In genomic region chr6:31272856-31273626, GRCh38 we compare ENCODE assay signal across 9 cellular contexts. TPM values are rescaled to one million over a fixed set of nuclear protein-coding genes. Genes with fewer than 3 reads are reported as not detected.
DNase-seq lines count a peak whose midpoint lies in the region; ATAC-seq and TF ChIP-seq lines count a peak whose summit lies in the region.
"Had no signal": no experiment of that assay in that cellular context is flagged by ENCODE, and none has a peak within 500 bp of the region (broad histone marks: within the 10 kb centered on the region; RNA-seq: fewer than 3 reads in every experiment).

No MANE protein-coding gene starts in this region.

- H2BK12ac ChIP-seq in trophoblast cell (ENCODE audit: low read length): no peak overlapping the region

- H3K4ac ChIP-seq in trophoblast cell (ENCODE audit: low read depth, low read length): no peak overlapping the region

- peak overlapping the region; percentile 100 for H3K27ac Mint-ChIP-seq in activated CD8-positive, alpha-beta T cell treated with anti-CD3 and anti-CD28 coated beads, Interleukin-2, amount 10 ng/mL, durations not matched to agents 7 days and 5 days
- H3K27ac Mint-ChIP-seq in stimulated activated naive B cell treated with anti-CD40 and anti-IgM and Interleukin-4, amounts not matched to agents 10 μg/mL and 1 μg/mL and 100 μg/mL, for 72 hours: peak overlapping the region; percentile 100

- H3K9ac ChIP-seq in HCT116 (ENCODE audit: low read length): no peak overlapping the region
- no peak overlapping the region for H3K9ac ChIP-seq in iPS-18a (ENCODE audit: low read length)
- no peak overlapping the region for H3K9ac ChIP-seq in trophoblast cell (ENCODE audit: low read length)

- no peaks in the 10 kb centered on the region for H3K9me3 Mint-ChIP-seq in activated CD8-positive, alpha-beta T cell treated with anti-CD3 and anti-CD28 coated beads, Interleukin-2, amount 10 ng/mL, durations not matched to agents 7 days and 5 days (ENCODE audit: insufficient read depth)
- no peaks in the 10 kb centered on the region for H3K9me3 Mint-ChIP-seq in stimulated activated naive B cell treated with anti-CD40 and anti-IgM and Interleukin-4, amounts not matched to agents 10 μg/mL and 1 μg/mL and 100 μg/mL, for 72 hours

- no peak for TF ChIP-seq RAD21 in HCT116 (IDR thresholded peaks at IDR 0.05; ENCODE audit: low read depth)

- H3K79me2 ChIP-seq in HCT116 (ENCODE audit: insufficient read depth, low read length): peaks cover 8% of the 10 kb centered on the region; the same call in 1 of the 2 replicates
- H3K79me2 ChIP-seq in trophoblast cell (ENCODE audit: control insufficient read depth, insufficient read depth, low read length, poor library complexity): peaks cover 5% of the 10 kb centered on the region

- no peak overlapping the region for H3K27ac ChIP-seq in HCT116 (ENCODE audit: low read depth, low read length)
- no peak overlapping the region for H3K27ac ChIP-seq in iPS-18a (ENCODE audit: low read length)
- H3K27ac ChIP-seq in trophoblast cell (ENCODE audit: low read depth, low read length): no peak overlapping the region

- peaks cover 4% of the 10 kb centered on the region for H3K79me1 ChIP-seq in trophoblast cell (ENCODE audit: low read length)

- CTCF ChIA-PET in HCT116 (lab: Charles Lee): interaction anchor here (1.3 kb wide), 1 partner anchor 94 kb away, joined by 4 read pairs; no protein-coding TSS in a partner anchor
- CTCF ChIA-PET in activated CD8-positive, alpha-beta T cell treated with anti-CD3 and anti-CD28 coated beads, Interleukin-2, amount 10 ng/mL, durations not matched to agents 7 days and 5 days (lab: Charles Lee): interaction anchor here (0.8 to 2.1 kb wide), 10 partner anchors 13 to 129 kb away, joined by 3 to 12 read pairs (median 4); no protein-coding TSS in a partner anchor

- peak overlapping the region in 1 of 2 experiments; percentile 73; a peak in 1 of 4 replicates for H3K4me3 ChIP-seq in HCT116 (replicated peaks in 1 of 2; ENCODE audit: low read depth in 1 of 2, low read length in 2 of 2)
- peak overlapping the region; percentile 65 for H3K4me3 ChIP-seq in iPS-18a (ENCODE audit: low read length)
- H3K4me3 ChIP-seq in trophoblast cell (ENCODE audit: low read depth, low read length): no peak overlapping the region

- peaks cover 9 to 20% of the 10 kb centered on the region in 2 experiments for H3K36me3 ChIP-seq in HCT116 (ENCODE audit: control insufficient read depth in 1 of 2, insufficient read depth in 2 of 2, low read length in 2 of 2)
- H3K36me3 ChIP-seq in iPS-18a (ENCODE audit: control insufficient read depth, low read depth, low read length): no peaks in the 10 kb centered on the region
- peaks cover 12 to 14% of the 10 kb centered on the region in 2 experiments for H3K36me3 ChIP-seq in trophoblast cell (ENCODE audit: control insufficient read depth in 1 of 2, insufficient read depth in 2 of 2, low read length in 2 of 2)

- H3K9me3 ChIP-seq in HCT116 (ENCODE audit: control insufficient read depth in 1 of 2, insufficient read depth in 1 of 2, low read depth in 1 of 2, low read length in 2 of 2) (no peaks in the 10 kb centered on the region), iPS-18a (ENCODE audit: control insufficient read depth, low read depth, low read length) (no peaks in the 10 kb centered on the region), trophoblast cell (ENCODE audit: insufficient read depth, low read depth, low read length) (no peaks in the 10 kb centered on the region)

- H2BK120ac ChIP-seq in trophoblast cell (ENCODE audit: insufficient read depth, low read length, poor library complexity): no peak overlapping the region

- RAD21 ChIA-PET in HCT116 (lab: Charles Lee; ENCODE audit: low non-redundant PET in 1 of 2, low total read pairs in 2 of 2, uncharacterized antibody in 2 of 2, unreplicated experiment in 2 of 2): no interaction called here

- H3K18ac ChIP-seq in trophoblast cell (ENCODE audit: low read length): no peak overlapping the region

- H4K8ac ChIP-seq in trophoblast cell (ENCODE audit: low read depth, low read length): no peak overlapping the region

- no peak overlapping the region for H3K23ac ChIP-seq in trophoblast cell (ENCODE audit: low read length)

- no peak overlapping the region for H2AFZ ChIP-seq in HCT116 (ENCODE audit: low read depth, low read length, poor library complexity, severe bottlenecking)
- no peak overlapping the region for H2AFZ ChIP-seq in trophoblast cell (ENCODE audit: insufficient read depth, low read length, poor library complexity)

- H3K27me3 Mint-ChIP-seq in activated CD8-positive, alpha-beta T cell treated with anti-CD3 and anti-CD28 coated beads, Interleukin-2, amount 10 ng/mL, durations not matched to agents 7 days and 5 days (ENCODE audit: low read depth): peaks cover 18% of the 10 kb centered on the region
- no peaks in the 10 kb centered on the region for H3K27me3 Mint-ChIP-seq in stimulated activated naive B cell treated with anti-CD40 and anti-IgM and Interleukin-4, amounts not matched to agents 10 μg/mL and 1 μg/mL and 100 μg/mL, for 72 hours

- no peak for DNase-seq in HCT116 (ENCODE audit: low read depth, low spot score)
- peak; percentile 49 for DNase-seq in activated CD8-positive, alpha-beta T cell treated with anti-CD3 and anti-CD28 coated beads, Interleukin-2, amount 10 ng/mL, durations not matched to agents 7 days and 5 days
- DNase-seq in stimulated activated naive B cell treated with anti-CD40 and anti-IgM and Interleukin-4, amounts not matched to agents 10 μg/mL and 1 μg/mL and 100 μg/mL, for 72 hours: no peak
- DNase-seq in trophoblast cell: no peak
- DNase-seq: NCI-H446 had no signal

- H3K36me3 Mint-ChIP-seq in activated CD8-positive, alpha-beta T cell treated with anti-CD3 and anti-CD28 coated beads, Interleukin-2, amount 10 ng/mL, durations not matched to agents 7 days and 5 days (ENCODE audit: low read depth): peaks cover 34% of the 10 kb centered on the region
- H3K36me3 Mint-ChIP-seq in stimulated activated naive B cell treated with anti-CD40 and anti-IgM and Interleukin-4, amounts not matched to agents 10 μg/mL and 1 μg/mL and 100 μg/mL, for 72 hours: peaks cover 34 to 36% of the 10 kb centered on the region in 2 donors

- H3K14ac ChIP-seq in trophoblast cell (ENCODE audit: low read length): no peak overlapping the region

- POLR2A ChIA-PET in HCT116 (lab: Charles Lee): interaction anchor here (0.8 to 1.6 kb wide), 3 partner anchors 27 to 76 kb away, joined by 3 to 4 read pairs (median 4); no protein-coding TSS in a partner anchor
- POLR2A ChIA-PET in activated CD8-positive, alpha-beta T cell treated with anti-CD3 and anti-CD28 coated beads, Interleukin-2, amount 10 ng/mL, durations not matched to agents 7 days and 5 days (lab: Charles Lee): interaction anchor here (0.6 to 2.4 kb wide), 15 partner anchors 13 to 678 kb away, joined by 3 to 29 read pairs (median 4); partner anchors contain the start of genes HLA-B and MICA

- no peaks in the 10 kb centered on the region for H4K20me1 ChIP-seq in HCT116 (ENCODE audit: insufficient read depth)

- H3K4me2 ChIP-seq in HCT116 (ENCODE audit: low read length) (peak overlapping the region; percentile 97), trophoblast cell (ENCODE audit: low read length) (no peak overlapping the region)

- H3K4me1 ChIP-seq in HCT116 (ENCODE audit: control insufficient read depth in 1 of 2, insufficient read depth in 2 of 2, low read length in 2 of 2) (peaks cover 6 to 15% of the 10 kb centered on the region in 2 experiments; a peak in 2 of 4 replicates), iPS-18a (ENCODE audit: control insufficient read depth, low read depth, low read length) (peaks cover 7% of the 10 kb centered on the region), trophoblast cell (ENCODE audit: control insufficient read depth in 1 of 2, insufficient read depth in 2 of 2, low read length in 2 of 2) (peaks cover 6 to 7% of the 10 kb centered on the region in 2 experiments)

- no peak for TF ChIP-seq POLR2A in HCT116 (IDR thresholded peaks at IDR 0.05; ENCODE audit: borderline replicate concordance, extremely low read depth, insufficient read depth, insufficient read length)

- BruUV-seq in HCT116 (replicated peaks; lab: Mats Ljungman, UMichigan): no TSS peak

- H4K12ac ChIP-seq in trophoblast cell (ENCODE audit: low read depth, low read length): no peak overlapping the region

- H2BK5ac ChIP-seq in trophoblast cell (ENCODE audit: low read depth, low read length, poor library complexity): no peak overlapping the region

- intact Hi-C loops in HCT116 (cut with micrococcal nuclease): loop anchor here (5.0 kb wide), 1 partner anchor 94 kb away; no protein-coding TSS in a partner anchor

- no peaks in the 10 kb centered on the region for H3K9me2 ChIP-seq in HCT116 (ENCODE audit: insufficient read depth)

- WGBS in trophoblast cell (ENCODE audit: extremely low coverage, insufficient coverage, insufficient read length): no CpG with 5 or more reads among the region's 10 CpGs

- H3K4me3 Mint-ChIP-seq in activated CD8-positive, alpha-beta T cell treated with anti-CD3 and anti-CD28 coated beads, Interleukin-2, amount 10 ng/mL, durations not matched to agents 7 days and 5 days: peak overlapping the region; percentile 96
- H3K4me3 Mint-ChIP-seq in stimulated activated naive B cell treated with anti-CD40 and anti-IgM and Interleukin-4, amounts not matched to agents 10 μg/mL and 1 μg/mL and 100 μg/mL, for 72 hours: peak overlapping the region; percentile 88 to 94

- H4K91ac ChIP-seq in trophoblast cell (ENCODE audit: low read depth, low read length): no peak overlapping the region

- H3K27me3 ChIP-seq in HCT116 (ENCODE audit: insufficient read depth, low read length): peaks cover 6% of the 10 kb centered on the region; the same call in 1 of the 2 replicates
- peaks cover 39% of the 10 kb centered on the region for H3K27me3 ChIP-seq in iPS-18a (ENCODE audit: control insufficient read depth, insufficient read depth, low read length)
- no peaks in the 10 kb centered on the region for H3K27me3 ChIP-seq in trophoblast cell (ENCODE audit: insufficient read depth, low read length)

- ATAC-seq in HCT116 (no peak), HG03045 (IDR thresholded peaks at IDR 0.05; ENCODE audit: unreplicated experiment) (no peak), GM18858 (IDR thresholded peaks at IDR 0.05; ENCODE audit: unreplicated experiment) (no peak), GM19023 (IDR thresholded peaks at IDR 0.05; ENCODE audit: unreplicated experiment) (no peak)
- no peak for ATAC-seq in activated CD8-positive, alpha-beta T cell treated with anti-CD3 and anti-CD28 coated beads, Interleukin-2, amount 10 ng/mL, durations not matched to agents 7 days and 5 days
- ATAC-seq in stimulated activated naive B cell treated with anti-CD40 and anti-IgM and Interleukin-4, amounts not matched to agents 10 μg/mL and 1 μg/mL and 100 μg/mL, for 72 hours (replicated peaks): peak; percentile 24 to 33

- H2AK5ac ChIP-seq in trophoblast cell (ENCODE audit: low read length): no peak overlapping the region

- H3K4me1 Mint-ChIP-seq in activated CD8-positive, alpha-beta T cell treated with anti-CD3 and anti-CD28 coated beads, Interleukin-2, amount 10 ng/mL, durations not matched to agents 7 days and 5 days (ENCODE audit: low read depth): peaks cover 39% of the 10 kb centered on the region
- H3K4me1 Mint-ChIP-seq in stimulated activated naive B cell treated with anti-CD40 and anti-IgM and Interleukin-4, amounts not matched to agents 10 μg/mL and 1 μg/mL and 100 μg/mL, for 72 hours: peaks cover 31 to 59% of the 10 kb centered on the region in 2 donors

- no peak for TF ChIP-seq CTCF in HCT116 (IDR thresholded peaks at IDR 0.05 in 2 of 3, conservative IDR thresholded peaks at IDR 0.05 in 1 of 3; ENCODE audit: borderline replicate concordance in 1 of 3, insufficient read depth in 1 of 3, low read depth in 2 of 3, low read length in 2 of 3)

RNA-seq across cellular contexts. Expression of gene HLA-C, which starts 1.1 kb away (rescaled TPM):
- total RNA-seq in HCT116 (2021; ENCODE audit: unreplicated experiment): 333 TPM
- 469 and 591 TPM in 2 replicates for polyA plus RNA-seq in HCT116 (2012)
- 1,000 to 10,000 TPM; 1,075 to 1,135 TPM for total RNA-seq in activated CD8-positive, alpha-beta T cell treated with anti-CD3 and anti-CD28 coated beads, Interleukin-2, amount 10 ng/mL, durations not matched to agents 7 days and 5 days
- 160 and 169 TPM in 2 replicates for polyA plus RNA-seq in trophoblast cell (2013)

Comparison
In these comparisons a context has a peak if more than half of its experiments do, and no peak if none do; other contexts are left out.
1. ATAC-seq: peak in stimulated activated naive B cell treated with anti-CD40 and anti-IgM and Interleukin-4, amounts not matched to agents 10 μg/mL and 1 μg/mL and 100 μg/mL, for 72 hours (2 of 2); none in HCT116 (single experiment), activated CD8-positive, alpha-beta T cell treated with anti-CD3 and anti-CD28 coated beads, Interleukin-2, amount 10 ng/mL, durations not matched to agents 7 days and 5 days (single experiment), HG03045 (single experiment), GM18858 (single experiment) and GM19023 (single experiment).